8 cellular contexts compared by ENCODE assay signal in the genomic region with DNA sequence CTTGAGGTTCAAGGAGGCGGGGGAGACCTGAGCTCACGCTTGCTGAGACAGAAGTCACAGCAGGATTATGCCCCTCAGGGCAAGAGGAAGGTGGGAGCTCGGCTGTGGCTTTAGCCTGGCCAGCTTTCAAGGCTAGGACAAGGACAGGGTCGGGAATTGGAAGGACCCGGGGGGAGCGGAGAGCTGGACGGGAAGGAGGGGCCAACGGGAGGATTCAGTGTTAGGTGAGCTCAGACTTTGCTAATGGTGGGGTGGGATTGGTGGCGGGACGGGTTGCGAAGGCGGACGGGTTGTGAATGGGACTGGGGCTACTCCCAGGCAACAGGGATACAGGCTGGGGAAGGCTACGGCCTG. TPM values are rescaled to one million over a fixed set of nuclear protein-coding genes. Genes with fewer than 3 reads are reported as not detected.
DNase-seq lines count a peak whose midpoint lies in the region; ATAC-seq and TF ChIP-seq lines count a peak whose summit lies in the region.

No MANE protein-coding gene starts in this region.

- H3K27ac Mint-ChIP-seq in T-helper 1 cell treated with Interleukin-12 subunit alpha and Interleukin-12 subunit beta and Interleukin-4 antibody, amounts not matched to agents 30 μg/mL and 1 μg/mL, for 36 hours = peak overlapping the region; percentile 98
- H3K27ac Mint-ChIP-seq in activated naive CD8-positive, alpha-beta T cell treated with anti-CD3 and anti-CD28 coated beads for 36 hours = peak overlapping the region; percentile 98

- peaks cover 21% of the 10 kb centered on the region for H3K4me1 ChIP-seq in stomach smooth muscle (ENCODE audit: control insufficient read depth, insufficient read depth, low read length)

- H3K9ac ChIP-seq in stomach smooth muscle (ENCODE audit: low read length in 2 of 2) = peak overlapping the region; percentile 82 to 96

- H3K4me1 Mint-ChIP-seq in T-helper 1 cell treated with Interleukin-12 subunit alpha and Interleukin-12 subunit beta and Interleukin-4 antibody, amounts not matched to agents 30 μg/mL and 1 μg/mL, for 36 hours (ENCODE audit: low read depth) = peaks cover 26% of the 10 kb centered on the region
- H3K4me1 Mint-ChIP-seq in activated naive CD8-positive, alpha-beta T cell treated with anti-CD3 and anti-CD28 coated beads for 36 hours = peaks cover 16% of the 10 kb centered on the region

- peak overlapping the region; percentile 93 for H3K27ac ChIP-seq in stomach smooth muscle (ENCODE audit: low read length)

- peak overlapping the region; percentile 69 to 83 for H3K4me3 ChIP-seq in stomach smooth muscle (ENCODE audit: low read length in 2 of 2)

- peak overlapping the region; percentile 95 for H3K4me3 Mint-ChIP-seq in T-helper 1 cell treated with Interleukin-12 subunit alpha and Interleukin-12 subunit beta and Interleukin-4 antibody, amounts not matched to agents 30 μg/mL and 1 μg/mL, for 36 hours
- peak overlapping the region; percentile 95 for H3K4me3 Mint-ChIP-seq in activated naive CD8-positive, alpha-beta T cell treated with anti-CD3 and anti-CD28 coated beads for 36 hours

- no peaks in the 10 kb centered on the region for H3K9me3 Mint-ChIP-seq in T-helper 1 cell treated with Interleukin-12 subunit alpha and Interleukin-12 subunit beta and Interleukin-4 antibody, amounts not matched to agents 30 μg/mL and 1 μg/mL, for 36 hours
- H3K9me3 Mint-ChIP-seq in activated naive CD8-positive, alpha-beta T cell treated with anti-CD3 and anti-CD28 coated beads for 36 hours = no peaks in the 10 kb centered on the region

- H3K27me3 ChIP-seq in stomach smooth muscle (ENCODE audit: control insufficient read depth in 1 of 2, insufficient read depth in 2 of 2, low read length in 2 of 2) = peaks cover 0 to 2% of the 10 kb centered on the region in 2 donors

- H3K9me3 ChIP-seq in stomach smooth muscle (ENCODE audit: control insufficient read depth in 2 of 2, low read length in 2 of 2) = no peaks in the 10 kb centered on the region

- ATAC-seq in HG02938 (IDR thresholded peaks at IDR 0.05; ENCODE audit: unreplicated experiment) = no peak

- no peak for TF ChIP-seq CTCF in GM13976 (IDR thresholded peaks at IDR 0.05; ENCODE audit: borderline replicate concordance, control extremely low read depth, extremely low read depth, insufficient read depth, missing control alignments)

- DNase-seq in T-helper 1 cell (no peak), iPS-NIHi7 (ENCODE audit: extremely low spot score) (peak; percentile 59), GM13976 (ENCODE audit: low spot score) (no peak), NCI-H2171 (lab: John Stamatoyannopoulos, UW) (no peak)
- DNase-seq in activated naive CD8-positive, alpha-beta T cell treated with anti-CD3 and anti-CD28 coated beads for 36 hours = no peak

- in situ Hi-C loops in GM13976 (cut with MboI; ENCODE audit: low sequenced_read_pairs, unreplicated experiment) = no loop called here

- H3K36me3 Mint-ChIP-seq in T-helper 1 cell treated with Interleukin-12 subunit alpha and Interleukin-12 subunit beta and Interleukin-4 antibody, amounts not matched to agents 30 μg/mL and 1 μg/mL, for 36 hours (ENCODE audit: low read depth) = peaks cover 2% of the 10 kb centered on the region
- peaks cover 19% of the 10 kb centered on the region for H3K36me3 Mint-ChIP-seq in activated naive CD8-positive, alpha-beta T cell treated with anti-CD3 and anti-CD28 coated beads for 36 hours

- no peaks in the 10 kb centered on the region for H3K27me3 Mint-ChIP-seq in T-helper 1 cell treated with Interleukin-12 subunit alpha and Interleukin-12 subunit beta and Interleukin-4 antibody, amounts not matched to agents 30 μg/mL and 1 μg/mL, for 36 hours (ENCODE audit: low read depth)
- no peaks in the 10 kb centered on the region for H3K27me3 Mint-ChIP-seq in activated naive CD8-positive, alpha-beta T cell treated with anti-CD3 and anti-CD28 coated beads for 36 hours

- H3K36me3 ChIP-seq in stomach smooth muscle (ENCODE audit: control insufficient read depth in 2 of 2, insufficient read depth in 2 of 2, low read length in 2 of 2) = peaks cover 0 to 2% of the 10 kb centered on the region in 2 donors

RNA-seq across cellular contexts. Expression of a gene that starts 0.2 kb away (rescaled TPM):
- total RNA-seq in activated naive CD8-positive, alpha-beta T cell treated with anti-CD3 and anti-CD28 coated beads for 36 hours = 1 to 10 TPM; 1.1 TPM

RNA-seq across cellular contexts. Expression of a gene that starts 0.4 kb away (rescaled TPM):
- 100 to 1,000 TPM; 154 to 161 TPM for total RNA-seq in activated naive CD8-positive, alpha-beta T cell treated with anti-CD3 and anti-CD28 coated beads for 36 hours

RNA-seq across cellular contexts. Expression of a gene that starts 11.3 kb away (rescaled TPM):
- 100 to 1,000 TPM; 135 to 145 TPM for total RNA-seq in activated naive CD8-positive, alpha-beta T cell treated with anti-CD3 and anti-CD28 coated beads for 36 hours
